Comparison of ENCODE assay signal across 1 cellular context in genomic region chr14:69695664-69696527, GRCh38.
TF ChIP-seq lines count a peak whose summit lies in the region.

No MANE protein-coding gene starts in this region.

TF ChIP-seq in K562, 482 proteins besides CTCF, POLR2A, EP300 and RAD21 (continued from another document):
- TF ChIP-seq PKNOX1 (IDR thresholded peaks at IDR 0.05) = peak; percentile 21
- no peak for TF ChIP-seq SIX5 (IDR thresholded peaks at IDR 0.05; ENCODE audit: borderline replicate concordance in 1 of 2, insufficient read depth in 1 of 2, low read depth in 1 of 2, low read length in 2 of 2)
- no peak for TF ChIP-seq FOXP1 (CRISPR knock-in tag; IDR thresholded peaks at IDR 0.05)
- no peak for TF ChIP-seq ZNF778 (CRISPR knock-in tag; IDR thresholded peaks at IDR 0.05)
- 0 out of 2 replicates have a peak, but pooled peaks have one; percentile 13 for TF ChIP-seq GATAD2B (IDR thresholded peaks at IDR 0.05; ENCODE audit: borderline replicate concordance)
